Comparison of ENCODE assay signal across 20 cellular contexts in the genomic region with DNA sequence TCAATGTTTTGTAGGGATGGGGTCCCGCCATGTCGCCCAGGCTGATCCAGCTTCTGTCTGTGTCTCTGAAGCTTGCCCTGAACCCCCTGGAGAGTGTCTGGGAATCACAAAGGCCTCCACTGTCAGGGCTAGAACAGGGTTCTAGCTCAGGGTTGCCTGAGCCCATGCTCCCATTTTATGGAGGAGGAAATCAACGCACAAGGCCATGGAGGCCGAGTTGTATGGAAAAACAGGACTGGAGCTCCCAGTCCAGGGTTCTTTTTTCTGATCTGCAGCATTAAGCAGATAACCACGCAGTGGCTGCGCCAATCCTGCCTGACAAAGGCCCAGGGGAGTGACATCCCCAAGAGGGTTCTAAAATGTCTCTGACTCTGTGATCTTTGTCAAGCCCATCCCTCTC.
DNase-seq lines count a peak whose midpoint lies in the region; ATAC-seq and TF ChIP-seq lines count a peak whose summit lies in the region.
"Had no signal": no experiment of that assay in that cellular context is flagged by ENCODE, and none has a peak within 500 bp of the region (broad histone marks: within the 10 kb centered on the region; RNA-seq: fewer than 3 reads in every experiment).

No MANE protein-coding gene starts in this region.

- POLR2A ChIA-PET in HEK293 (lab: Yijun Ruan, JAX) (no interaction called here), WTC11 (lab: Charles Lee) (no interaction called here)

- H3K4ac ChIP-seq in neuronal stem cell (ENCODE audit: low read length), result no peak overlapping the region

- H3K9me3 Mint-ChIP-seq in WTC11, result no peaks in the 10 kb centered on the region
- H3K9me3 Mint-ChIP-seq: CD4-positive, CD25-positive, alpha-beta regulatory T cell; CD8-positive, alpha-beta T cell; GM23338; H9; HFFc6 had no signal

- H3K27ac ChIP-seq in right cardiac atrium (ENCODE audit: low read length), result no peak overlapping the region
- H3K27ac ChIP-seq in HEK293 (ENCODE audit: extremely low read depth, low read depth, low read length), result no peak overlapping the region
- no peak overlapping the region for H3K27ac ChIP-seq in neuronal stem cell (replicated peaks; ENCODE audit: low read length)
- H3K27ac ChIP-seq: A549, C4-2B had no signal

- in situ Hi-C loops in GM13976 (cut with MboI; ENCODE audit: low sequenced_read_pairs, unreplicated experiment), result loop anchor here (10.0 kb wide), 1 partner anchor 138 kb away; no protein-coding TSS in a partner anchor

- no peak overlapping the region for H3K18ac ChIP-seq in neuronal stem cell (ENCODE audit: low read length)

- TF ChIP-seq CTCF in HEK293 (tag by site-specific recombination; IDR thresholded peaks at IDR 0.05), result no peak
- TF ChIP-seq CTCF in WTC11 (IDR thresholded peaks at IDR 0.05), result no peak
- no peak for TF ChIP-seq CTCF in GM13976 (IDR thresholded peaks at IDR 0.05; ENCODE audit: borderline replicate concordance, control extremely low read depth, extremely low read depth, insufficient read depth, missing control alignments)

- intact Hi-C loops in cardiac septum (cut with DNase I), result loop anchor here (5.0 kb wide), 3 partner anchors 135 to 285 kb away; a partner anchor contains a TSS
- intact Hi-C loops in right cardiac atrium (cut with DNase I), result loop anchor here in 3 of 4 donors (5.0 to 10.0 kb wide), 5 partner anchors 200 to 285 kb away; no protein-coding TSS in a partner anchor

- H3K9ac ChIP-seq in neuronal stem cell (ENCODE audit: low read depth, low read length, poor library complexity), result no peak overlapping the region

- 86% methylated on average over 6 of the region's 6 CpGs for WGBS in right cardiac atrium
- no CpG with 5 or more reads among the region's 6 CpGs for WGBS in neuronal stem cell (ENCODE audit: extremely low coverage in 2 of 2, insufficient read length in 2 of 2, insufficient replicate concordance in 1 of 2), 2 donors

- no peak overlapping the region for H3K27ac Mint-ChIP-seq in WTC11
- H3K27ac Mint-ChIP-seq: CD4-positive, CD25-positive, alpha-beta regulatory T cell; CD8-positive, alpha-beta T cell; GM23338; HFFc6 had no signal

- no peak overlapping the region for H4K8ac ChIP-seq in neuronal stem cell (ENCODE audit: low read depth, low read length)

- no peaks in the 10 kb centered on the region for H3K9me3 ChIP-seq in right cardiac atrium (ENCODE audit: control insufficient read depth, low read length)
- no peaks in the 10 kb centered on the region for H3K9me3 ChIP-seq in HEK293 (ENCODE audit: control insufficient read depth, insufficient read depth, low read depth, low read length)
- H3K9me3 ChIP-seq in neuronal stem cell (replicated peaks in 1 of 2; ENCODE audit: control insufficient read depth in 2 of 2, insufficient read depth in 1 of 2, low read depth in 1 of 2, low read length in 2 of 2), result no peaks in the 10 kb centered on the region
- H3K9me3 ChIP-seq: A549, Caco-2 had no signal

- H2AFZ ChIP-seq in neuronal stem cell (ENCODE audit: low read length), result no peak overlapping the region
- H2AFZ ChIP-seq: GM23338 had no signal

- H3K4me3 ChIP-seq in right cardiac atrium (ENCODE audit: low read length) (no peak overlapping the region), HEK293 (ENCODE audit: low read depth, low read length) (no peak overlapping the region), neuronal stem cell (ENCODE audit: low read length in 2 of 2) (no peak overlapping the region)
- H3K4me3 ChIP-seq: A549, GM23338 had no signal

- no peaks in the 10 kb centered on the region for H3K27me3 Mint-ChIP-seq in WTC11 (ENCODE audit: low read depth)
- H3K27me3 Mint-ChIP-seq: CD4-positive, CD25-positive, alpha-beta regulatory T cell had no signal

- H3K14ac ChIP-seq in neuronal stem cell (ENCODE audit: low read length), result no peak overlapping the region

- H3K79me1 ChIP-seq in neuronal stem cell (ENCODE audit: low read depth, low read length), result no peaks in the 10 kb centered on the region

- no peak overlapping the region for H2BK120ac ChIP-seq in neuronal stem cell (ENCODE audit: low read depth, low read length)

- H3K36me3 Mint-ChIP-seq in WTC11, result no peaks in the 10 kb centered on the region
- H3K36me3 Mint-ChIP-seq: CD4-positive, CD25-positive, alpha-beta regulatory T cell; CD8-positive, alpha-beta T cell had no signal

- no peak overlapping the region for H3K4me3 Mint-ChIP-seq in WTC11
- H3K4me3 Mint-ChIP-seq: CD4-positive, CD25-positive, alpha-beta regulatory T cell; CD8-positive, alpha-beta T cell; GM23338; H9; HFFc6 had no signal

- DNase-seq in cardiac septum (ENCODE audit: low spot score) (peak; percentile 57), right cardiac atrium (no peak), WTC11 (ENCODE audit: low spot score) (no peak), neuronal stem cell (ENCODE audit: low spot score) (no peak), foreskin melanocyte (no peak), GM13976 (ENCODE audit: low spot score) (no peak)
- DNase-seq: 8988T; ACHN; Caco-2; CD4-positive, CD25-positive, alpha-beta regulatory T cell; CD8-positive, alpha-beta T cell; DMS153; DND-41; H9; HFFc6 had no signal

- peak overlapping the region; percentile 58 for H2AK5ac ChIP-seq in neuronal stem cell (ENCODE audit: low read depth, low read length)

- no peak overlapping the region for H4K91ac ChIP-seq in neuronal stem cell (ENCODE audit: low read depth, low read length, poor library complexity)

- H3K4me1 ChIP-seq in right cardiac atrium (ENCODE audit: control insufficient read depth, insufficient read depth, low read length), result no peaks in the 10 kb centered on the region
- no peaks in the 10 kb centered on the region for H3K4me1 ChIP-seq in HEK293 (ENCODE audit: control insufficient read depth, insufficient read depth, low read length)
- peaks cover 0 to 2% of the 10 kb centered on the region in 2 donors for H3K4me1 ChIP-seq in neuronal stem cell (ENCODE audit: control insufficient read depth in 2 of 2, insufficient read depth in 1 of 2, low read depth in 1 of 2, low read length in 2 of 2)

- H2BK5ac ChIP-seq in neuronal stem cell (ENCODE audit: low read length), result no peak overlapping the region

- no peak overlapping the region for H3K23ac ChIP-seq in neuronal stem cell (ENCODE audit: low read depth, low read length, poor library complexity)

- H3K36me3 ChIP-seq in HEK293 (ENCODE audit: control insufficient read depth in 2 of 2, insufficient read depth in 1 of 2, low read length in 2 of 2) (no peaks in the 10 kb centered on the region), neuronal stem cell (replicated peaks in 1 of 2; ENCODE audit: control insufficient read depth in 2 of 2, insufficient read depth in 2 of 2, low read length in 2 of 2) (no peaks in the 10 kb centered on the region)

- H2BK12ac ChIP-seq in neuronal stem cell (ENCODE audit: low read length), result no peak overlapping the region

- H3K4me1 Mint-ChIP-seq in WTC11, result 0 out of 2 replicates have a peak, but pooled peaks cover 3% of the 10 kb centered on the region
- H3K4me1 Mint-ChIP-seq: GM23338 had no signal

- ATAC-seq in right cardiac atrium, result no peak
- no peak for ATAC-seq in WTC11
- ATAC-seq: A549; CD8-positive, alpha-beta T cell; HCT116 had no signal

- no peaks in the 10 kb centered on the region for H3K27me3 ChIP-seq in right cardiac atrium (ENCODE audit: control insufficient read depth, insufficient read depth)
- H3K27me3 ChIP-seq in neuronal stem cell (ENCODE audit: control insufficient read depth in 3 of 3, insufficient read depth in 3 of 3, low read depth in 1 of 3, low read length in 3 of 3), result no peaks in the 10 kb centered on the region

- H3K4me2 ChIP-seq in neuronal stem cell (ENCODE audit: insufficient read depth, low read length, poor library complexity, severe bottlenecking), result no peak overlapping the region
- H3K4me2 ChIP-seq: A549, GM23338 had no signal

- CTCF ChIA-PET in HEK293 (lab: Yijun Ruan, JAX) (interaction anchor here (0.6 to 7.4 kb wide), 20 partner anchors 26 to 1185 kb away, joined by 3 to 173 read pairs (median 5); no protein-coding TSS in a partner anchor), WTC11 (lab: Charles Lee) (interaction anchor here (0.9 to 11.0 kb wide), 24 partner anchors 9 to 225 kb away, joined by 3 to 255 read pairs (median 4); a partner anchor contains a TSS)

- H2BK15ac ChIP-seq in neuronal stem cell (ENCODE audit: low read length), result no peak overlapping the region

TF ChIP-seq in HEK293, 187 proteins besides CTCF, POLR2A, EP300 and RAD21 (continues in another document):
- no peak for TF ChIP-seq ZIC2 (tag by site-specific recombination; IDR thresholded peaks at IDR 0.05)

TF ChIP-seq in WTC11, 78 proteins besides CTCF, POLR2A, EP300 and RAD21:
- TF ChIP-seq HMGA2 (CRISPR knock-in tag; IDR thresholded peaks at IDR 0.05), result no peak
- TF ChIP-seq, protein P1, sequence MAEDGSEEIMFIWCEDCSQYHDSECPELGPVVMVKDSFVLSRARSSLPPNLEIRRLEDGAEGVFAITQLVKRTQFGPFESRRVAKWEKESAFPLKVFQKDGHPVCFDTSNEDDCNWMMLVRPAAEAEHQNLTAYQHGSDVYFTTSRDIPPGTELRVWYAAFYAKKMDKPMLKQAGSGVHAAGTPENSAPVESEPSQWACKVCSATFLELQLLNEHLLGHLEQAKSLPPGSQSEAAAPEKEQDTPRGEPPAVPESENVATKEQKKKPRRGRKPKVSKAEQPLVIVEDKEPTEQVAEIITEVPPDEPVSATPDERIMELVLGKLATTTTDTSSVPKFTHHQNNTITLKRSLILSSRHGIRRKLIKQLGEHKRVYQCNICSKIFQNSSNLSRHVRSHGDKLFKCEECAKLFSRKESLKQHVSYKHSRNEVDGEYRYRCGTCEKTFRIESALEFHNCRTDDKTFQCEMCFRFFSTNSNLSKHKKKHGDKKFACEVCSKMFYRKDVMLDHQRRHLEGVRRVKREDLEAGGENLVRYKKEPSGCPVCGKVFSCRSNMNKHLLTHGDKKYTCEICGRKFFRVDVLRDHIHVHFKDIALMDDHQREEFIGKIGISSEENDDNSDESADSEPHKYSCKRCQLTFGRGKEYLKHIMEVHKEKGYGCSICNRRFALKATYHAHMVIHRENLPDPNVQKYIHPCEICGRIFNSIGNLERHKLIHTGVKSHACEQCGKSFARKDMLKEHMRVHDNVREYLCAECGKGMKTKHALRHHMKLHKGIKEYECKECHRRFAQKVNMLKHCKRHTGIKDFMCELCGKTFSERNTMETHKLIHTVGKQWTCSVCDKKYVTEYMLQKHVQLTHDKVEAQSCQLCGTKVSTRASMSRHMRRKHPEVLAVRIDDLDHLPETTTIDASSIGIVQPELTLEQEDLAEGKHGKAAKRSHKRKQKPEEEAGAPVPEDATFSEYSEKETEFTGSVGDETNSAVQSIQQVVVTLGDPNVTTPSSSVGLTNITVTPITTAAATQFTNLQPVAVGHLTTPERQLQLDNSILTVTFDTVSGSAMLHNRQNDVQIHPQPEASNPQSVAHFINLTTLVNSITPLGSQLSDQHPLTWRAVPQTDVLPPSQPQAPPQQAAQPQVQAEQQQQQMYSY (CRISPR knock-in tag; IDR thresholded peaks at IDR 0.05), result peak; percentile 78
- no peak for TF ChIP-seq NFYB (CRISPR knock-in tag; conservative IDR thresholded peaks at IDR 0.05; ENCODE audit: low read depth)
- no peak for TF ChIP-seq MXD4 (CRISPR knock-in tag; IDR thresholded peaks at IDR 0.05; ENCODE audit: borderline replicate concordance)
